Comparison of ENCODE assay signal across 1 cellular context in the genomic region with DNA sequence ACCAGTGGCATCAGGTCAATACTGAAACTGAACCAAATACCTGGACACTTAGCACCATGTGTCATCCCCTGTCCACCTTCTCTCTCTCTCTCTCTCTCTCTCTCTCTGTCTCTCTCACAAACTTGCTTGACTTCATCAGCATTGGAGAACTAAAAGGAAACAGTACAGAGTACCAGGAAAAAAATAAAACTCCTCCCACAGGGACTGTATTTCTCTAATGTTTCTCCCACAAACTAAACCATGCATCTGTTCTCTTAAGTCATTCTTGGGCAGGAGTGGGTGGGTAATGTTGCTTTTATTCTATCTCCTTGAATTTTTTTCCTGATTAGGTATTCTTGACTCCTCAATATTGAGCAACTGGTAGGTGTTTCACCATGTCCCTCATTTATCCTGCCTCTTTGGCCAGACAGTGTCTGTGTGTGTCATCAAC.
TF ChIP-seq lines count a peak whose summit lies in the region.

No MANE protein-coding gene starts in this region.

TF ChIP-seq in HEK293, 187 proteins besides CTCF, POLR2A, EP300 and RAD21 (continued from another document):
- TF ChIP-seq ZBTB10 (tag by site-specific recombination; IDR thresholded peaks at IDR 0.05) (no peak), ZNF768 (tag by site-specific recombination; IDR thresholded peaks at IDR 0.05) (no peak), ZBTB7A (tag by site-specific recombination; IDR thresholded peaks at IDR 0.05; ENCODE audit: low read depth) (no peak), ZNF529 (tag by site-specific recombination; IDR thresholded peaks at IDR 0.05; ENCODE audit: insufficient replicate concordance) (no peak), ZNF561 (tag by site-specific recombination; IDR thresholded peaks at IDR 0.05; ENCODE audit: borderline replicate concordance) (no peak), EGR2 (tag by site-specific recombination; IDR thresholded peaks at IDR 0.05; ENCODE audit: low read depth) (peak; percentile 41; the same call in 1 of the 2 replicates), ZNF549 (tag by site-specific recombination; IDR thresholded peaks at IDR 0.05) (no peak), ZBTB44 (tag by site-specific recombination; IDR thresholded peaks at IDR 0.05) (no peak), ZNF830 (tag by site-specific recombination; IDR thresholded peaks at IDR 0.05; ENCODE audit: low read depth) (no peak), ZNF423 (tag by site-specific recombination; IDR thresholded peaks at IDR 0.05) (no peak), ZNF449 (tag by site-specific recombination; IDR thresholded peaks at IDR 0.05) (no peak), ZBTB26 (tag by site-specific recombination; optimal IDR thresholded peaks at IDR 0.05) (no peak), KLF10 (tag by site-specific recombination; IDR thresholded peaks at IDR 0.05) (no peak), REPIN1 (tag by site-specific recombination; IDR thresholded peaks at IDR 0.05; ENCODE audit: low read depth) (no peak), ZNF341 (tag by site-specific recombination; IDR thresholded peaks at IDR 0.05; ENCODE audit: low read depth) (no peak), ZNF596 (tag by site-specific recombination; IDR thresholded peaks at IDR 0.05) (peak; percentile 80), ZFHX2 (tag by site-specific recombination; conservative IDR thresholded peaks at IDR 0.05) (peak; percentile 42), YY2 (tag by site-specific recombination; IDR thresholded peaks at IDR 0.05) (no peak), ZNF324 (tag by site-specific recombination; IDR thresholded peaks at IDR 0.05) (no peak), ZNF777 (tag by site-specific recombination; IDR thresholded peaks at IDR 0.05; ENCODE audit: borderline replicate concordance) (no peak), ZEB2 (tag by site-specific recombination; IDR thresholded peaks at IDR 0.05) (no peak)
- TF ChIP-seq, protein P1, sequence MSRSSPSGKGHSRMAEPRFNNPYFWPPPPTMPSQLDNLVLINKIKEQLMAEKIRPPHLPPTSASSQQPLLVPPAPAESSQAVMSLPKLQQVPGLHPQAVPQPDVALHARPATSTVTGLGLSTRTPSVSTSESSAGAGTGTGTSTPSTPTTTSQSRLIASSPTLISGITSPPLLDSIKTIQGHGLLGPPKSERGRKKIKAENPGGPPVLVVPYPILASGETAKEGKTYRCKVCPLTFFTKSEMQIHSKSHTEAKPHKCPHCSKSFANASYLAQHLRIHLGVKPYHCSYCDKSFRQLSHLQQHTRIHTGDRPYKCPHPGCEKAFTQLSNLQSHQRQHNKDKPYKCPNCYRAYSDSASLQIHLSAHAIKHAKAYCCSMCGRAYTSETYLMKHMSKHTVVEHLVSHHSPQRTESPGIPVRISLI (tag by site-specific recombination; IDR thresholded peaks at IDR 0.05): no peak
TF ChIP-seq in HEK293: peak in this region for 3.
